Comparison of ENCODE assay signal across 10 cellular contexts in the genomic region with DNA sequence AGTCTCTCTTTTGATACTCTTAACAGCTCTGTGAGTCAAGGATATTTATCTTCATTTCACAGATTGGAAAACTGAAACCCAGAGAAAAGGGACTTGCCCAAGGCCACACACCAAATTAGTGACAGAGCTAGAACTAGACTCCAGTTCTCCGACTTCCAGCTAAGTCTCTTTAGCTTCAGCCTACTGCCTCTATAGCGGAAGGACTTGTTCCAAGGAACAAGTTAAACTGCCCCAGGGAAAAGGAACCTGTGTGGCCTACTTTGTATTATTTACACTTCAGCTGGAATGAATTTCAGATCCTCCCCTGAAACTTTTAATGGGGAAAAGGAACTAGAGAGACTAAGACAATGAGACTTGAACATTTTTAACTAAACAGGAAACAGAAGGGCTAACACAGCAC. TPM values are rescaled to one million over a fixed set of nuclear protein-coding genes. Genes with fewer than 3 reads are reported as not detected.
DNase-seq lines count a peak whose midpoint lies in the region; ATAC-seq, FAIRE-seq and TF ChIP-seq lines count a peak whose summit lies in the region.
"Had no signal": no experiment of that assay in that cellular context is flagged by ENCODE, and none has a peak within 500 bp of the region (broad histone marks: within the 10 kb centered on the region; RNA-seq: fewer than 3 reads in every experiment).

No MANE protein-coding gene starts in this region.

- H3K27ac Mint-ChIP-seq in endothelial cell (ENCODE audit: unreplicated experiment) (peak overlapping the region; percentile 100), progenitor cell of endocrine pancreas (peak overlapping the region; percentile 99)

- no peaks in the 10 kb centered on the region for H3K9me3 ChIP-seq in Panc1 (ENCODE audit: control insufficient read depth, insufficient read depth, low read depth, low read length)

- H3K4me3 Mint-ChIP-seq in endothelial cell (ENCODE audit: unreplicated experiment) (peak overlapping the region; percentile 96), progenitor cell of endocrine pancreas (ENCODE audit: low read depth) (peak overlapping the region; percentile 93)

- POLR2A ChIA-PET in Panc1 (lab: Charles Lee): interaction anchor here (0.6 to 0.9 kb wide), 5 partner anchors 8 to 994 kb away, joined by 3 to 6 read pairs (median 3); partner anchors contain the start of gene ANAPC15

- CTCF ChIA-PET in Panc1 (lab: Charles Lee): interaction anchor here (1.2 kb wide), 2 partner anchors 10 to 57 kb away, joined by 3 to 5 read pairs; no protein-coding TSS in a partner anchor

- BruUV-seq in Panc1 (replicated peaks; lab: Mats Ljungman, UMichigan): no TSS peak

- H3K27ac ChIP-seq in Panc1 (ENCODE audit: low read length): peak overlapping the region; percentile 92

- H3K9me3 Mint-ChIP-seq in endothelial cell (ENCODE audit: unreplicated experiment): no peaks in the 10 kb centered on the region
- H3K9me3 Mint-ChIP-seq in progenitor cell of endocrine pancreas (ENCODE audit: low read depth): no peaks in the 10 kb centered on the region

- H3K36me3 Mint-ChIP-seq in endothelial cell (ENCODE audit: low read depth, unreplicated experiment): peaks cover 4% of the 10 kb centered on the region
- H3K36me3 Mint-ChIP-seq in progenitor cell of endocrine pancreas (ENCODE audit: insufficient read depth): no peaks in the 10 kb centered on the region

- H3K27me3 Mint-ChIP-seq in endothelial cell (ENCODE audit: unreplicated experiment): peaks cover 8% of the 10 kb centered on the region
- no peaks in the 10 kb centered on the region for H3K27me3 Mint-ChIP-seq in progenitor cell of endocrine pancreas

- TF ChIP-seq CTCF in Panc1 (IDR thresholded peaks at IDR 0.05) (no peak), endothelial cell (IDR thresholded peaks at IDR 0.05; ENCODE audit: unreplicated experiment) (no peak), progenitor cell of endocrine pancreas (IDR thresholded peaks at IDR 0.05; ENCODE audit: unreplicated experiment) (no peak)

- no peak for FAIRE-seq in GM12892 (lab: Jason Lieb, UNC)

- ATAC-seq in Panc1 (no peak), HG03469 (IDR thresholded peaks at IDR 0.05; ENCODE audit: unreplicated experiment) (no peak), HG03159 (IDR thresholded peaks at IDR 0.05; ENCODE audit: unreplicated experiment) (no peak)

- peak overlapping the region in 1 of 2 experiments; percentile 92; a peak in 3 of 4 replicates for H3K4me3 ChIP-seq in Panc1 (ENCODE audit: low read depth in 2 of 2, low read length in 2 of 2)

- DNase-seq in ELF-1 (ENCODE audit: low read depth, low spot score): peak; percentile 55
- no peak for DNase-seq in Panc1 (ENCODE audit: low read depth, low spot score)
- DNase-seq in endothelial cell (ENCODE audit: low spot score): no peak
- no peak for DNase-seq in progenitor cell of endocrine pancreas (ENCODE audit: low spot score, unreplicated experiment)
- DNase-seq in NCI-H1048 (lab: John Stamatoyannopoulos, UW): no peak
- DNase-seq in GM12892 (ENCODE audit: insufficient read length): no peak
- DNase-seq: activated CD4-positive, CD25-positive, alpha-beta regulatory T cell treated with anti-CD3 and anti-CD28 coated beads, Interleukin-2, amount 50 U/mL, for 72 hours had no signal

- H3K27me3 ChIP-seq in Panc1 (ENCODE audit: control insufficient read depth, insufficient read depth, low read length): no peaks in the 10 kb centered on the region

- in situ Hi-C loops in Panc1 (cut with HindIII; ENCODE audit: low pct_unique_long_range_greater_than_20kb, low sequenced_read_pairs): no loop called here

- H3K4me1 Mint-ChIP-seq in endothelial cell (ENCODE audit: unreplicated experiment): peaks cover 31% of the 10 kb centered on the region
- H3K4me1 Mint-ChIP-seq in progenitor cell of endocrine pancreas (ENCODE audit: low read depth): peaks cover 15% of the 10 kb centered on the region

- TF ChIP-seq POLR2A in GM12892 (IDR thresholded peaks at IDR 0.05; ENCODE audit: low read depth, low read length): no peak

- intact Hi-C loops in Panc1 (cut with micrococcal nuclease; ENCODE audit: unreplicated experiment): no loop called here

- H3K36me3 ChIP-seq in Panc1 (ENCODE audit: control insufficient read depth, insufficient read depth, low read length): no peaks in the 10 kb centered on the region

- H3K4me1 ChIP-seq in Panc1 (ENCODE audit: control insufficient read depth, insufficient read depth, low read length): peaks cover 19% of the 10 kb centered on the region

RNA-seq across cellular contexts. Expression of gene LRRC51, which starts 1.2 kb away (rescaled TPM):
- total RNA-seq in Panc1 (2021; ENCODE audit: unreplicated experiment) (13.4 TPM), endothelial cell (ENCODE audit: unreplicated experiment) (5.8 TPM), progenitor cell of endocrine pancreas (12.4 and 14.9 TPM in 2 replicates)
- 14.2 TPM for polyA plus RNA-seq in Panc1 (2012; ENCODE audit: insufficient read length)
- polyA plus RNA-seq in GM12892 (2012; ENCODE audit: missing spikeins): 7.5 TPM

RNA-seq across cellular contexts. Expression of gene NUMA1, which starts 1.5 kb away (rescaled TPM):
- 145 TPM for total RNA-seq in Panc1 (2021; ENCODE audit: unreplicated experiment)
- polyA plus RNA-seq in Panc1 (2012; ENCODE audit: insufficient read length): 138 TPM
- total RNA-seq in endothelial cell (ENCODE audit: unreplicated experiment): 173 TPM
- total RNA-seq in progenitor cell of endocrine pancreas: 238 and 255 TPM in 2 replicates
- polyA plus RNA-seq in GM12892 (2012; ENCODE audit: missing spikeins): 59.2 TPM

RNA-seq across cellular contexts. Expression of gene LAMTOR1, which starts 21.2 kb away (rescaled TPM):
- total RNA-seq in Panc1 (2021; ENCODE audit: unreplicated experiment) (126 TPM), endothelial cell (ENCODE audit: unreplicated experiment) (105 TPM), progenitor cell of endocrine pancreas (84.9 and 85.4 TPM in 2 replicates)
- 271 TPM for polyA plus RNA-seq in Panc1 (2012; ENCODE audit: insufficient read length)
- 81.8 TPM for polyA plus RNA-seq in GM12892 (2012; ENCODE audit: missing spikeins)

RNA-seq across cellular contexts. Expression of gene TOMT, which starts 23.9 kb away (rescaled TPM):
- not detected for total RNA-seq in Panc1 (2021; ENCODE audit: unreplicated experiment)
- not detected for polyA plus RNA-seq in Panc1 (2012; ENCODE audit: insufficient read length)
- not detected for total RNA-seq in endothelial cell (ENCODE audit: unreplicated experiment)
- not detected in 2 replicates for total RNA-seq in progenitor cell of endocrine pancreas
- not detected for polyA plus RNA-seq in GM12892 (2012; ENCODE audit: missing spikeins)
- total RNA-seq: NCI-H460 had no signal

RNA-seq across cellular contexts. Expression of gene ANAPC15, which starts 30.6 kb away (rescaled TPM):
- 78.2 TPM for total RNA-seq in Panc1 (2021; ENCODE audit: unreplicated experiment)
- 86.4 TPM for polyA plus RNA-seq in Panc1 (2012; ENCODE audit: insufficient read length)
- 36.5 TPM for total RNA-seq in endothelial cell (ENCODE audit: unreplicated experiment)
- 56.1 and 61.3 TPM in 2 replicates for total RNA-seq in progenitor cell of endocrine pancreas
- polyA plus RNA-seq in GM12892 (2012; ENCODE audit: missing spikeins): 79.3 TPM
